12 cellular contexts compared by ENCODE assay signal in genomic region chr11:1880746-1881441, GRCh38. TPM values are rescaled to one million over a fixed set of nuclear protein-coding genes. Genes with fewer than 3 reads are reported as not detected.
DNase-seq lines count a peak whose midpoint lies in the region; ATAC-seq and TF ChIP-seq lines count a peak whose summit lies in the region.
"Had no signal": no experiment of that assay in that cellular context is flagged by ENCODE, and none has a peak within 500 bp of the region (broad histone marks: within the 10 kb centered on the region; RNA-seq: fewer than 3 reads in every experiment).

No MANE protein-coding gene starts in this region.

- H3K36me3 Mint-ChIP-seq in CD8-positive, alpha-beta memory T cell = peaks cover 0 to 22% (median 0%) of the 10 kb centered on the region in 3 donors

- no peak overlapping the region for H3K4me3 ChIP-seq in CD8-positive, alpha-beta memory T cell (ENCODE audit: low read length)
- no peak overlapping the region for H3K4me3 ChIP-seq in right atrium auricular region
- peak overlapping the region; percentile 41 for H3K4me3 ChIP-seq in skeletal muscle satellite cell (ENCODE audit: low read length)
- H3K4me3 ChIP-seq: PC-9 had no signal

- H3K4me1 ChIP-seq in CD8-positive, alpha-beta memory T cell (ENCODE audit: insufficient read depth, low read length) = peaks cover 8% of the 10 kb centered on the region
- H3K4me1 ChIP-seq in right atrium auricular region = peaks cover 0 to 65% of the 10 kb centered on the region in 2 donors
- peaks cover 62% of the 10 kb centered on the region for H3K4me1 ChIP-seq in skeletal muscle satellite cell (ENCODE audit: control insufficient read depth, insufficient read depth, low read length)

- peak overlapping the region; percentile 67 for H3K4me2 ChIP-seq in skeletal muscle satellite cell (ENCODE audit: low read length)
- H3K4me2 ChIP-seq: PC-9 had no signal

- peak in 1 of 5 donors; percentile 43 for DNase-seq in CD8-positive, alpha-beta memory T cell
- DNase-seq in right atrium auricular region (ENCODE audit: low spot score) = no peak
- no peak for DNase-seq in NCI-H748 treated with DMSO at 0.1 percent for 48 hours (lab: John Stamatoyannopoulos, UW)
- DNase-seq: NCI-H146, PC-9, WERI-Rb-1 had no signal

- no peak overlapping the region for H3K27ac ChIP-seq in CD8-positive, alpha-beta memory T cell (ENCODE audit: low read depth, low read length)
- peak overlapping the region; percentile 91 to 95 for H3K27ac ChIP-seq in right atrium auricular region
- H3K27ac ChIP-seq: PC-9, WERI-Rb-1 had no signal

- no peak overlapping the region for H3K4me3 Mint-ChIP-seq in CD8-positive, alpha-beta memory T cell

- ATAC-seq in HG03432 (IDR thresholded peaks at IDR 0.05; ENCODE audit: unreplicated experiment) (no peak), HG02610 (IDR thresholded peaks at IDR 0.05; ENCODE audit: unreplicated experiment) (no peak), HG02571 (IDR thresholded peaks at IDR 0.05; ENCODE audit: unreplicated experiment) (no peak)

- H3K4me1 Mint-ChIP-seq in CD8-positive, alpha-beta memory T cell = peaks cover 3 to 38% (median 11%) of the 10 kb centered on the region in 3 donors

- H3K27ac Mint-ChIP-seq in CD8-positive, alpha-beta memory T cell = peak overlapping the region in 5 of 8 donors; percentile 11 to 82 (median 76)

- CTCF ChIA-PET in CD8-positive, alpha-beta memory T cell (lab: Charles Lee) = interaction anchor here (1.1 to 4.5 kb wide), 6 partner anchors 11 to 228 kb away, joined by 3 to 93 read pairs (median 11); partner anchors contain the start of genes LSP1 and SYT8

- H3K9me3 ChIP-seq in CD8-positive, alpha-beta memory T cell (ENCODE audit: low read length) = no peaks in the 10 kb centered on the region
- H3K9me3 ChIP-seq in right atrium auricular region = no peaks in the 10 kb centered on the region
- no peaks in the 10 kb centered on the region for H3K9me3 ChIP-seq in skeletal muscle satellite cell (replicated peaks; ENCODE audit: low read length)

- H3K9ac ChIP-seq in skeletal muscle satellite cell (ENCODE audit: low read depth, low read length) = peak overlapping the region; percentile 92

- no peaks in the 10 kb centered on the region for H3K9me3 Mint-ChIP-seq in CD8-positive, alpha-beta memory T cell

- peaks cover 28% of the 10 kb centered on the region for H3K36me3 ChIP-seq in CD8-positive, alpha-beta memory T cell (ENCODE audit: insufficient read depth, low read length)
- H3K36me3 ChIP-seq in right atrium auricular region (peaks cover 13% of the 10 kb centered on the region), skeletal muscle satellite cell (ENCODE audit: insufficient read depth, low read length) (peaks cover 62% of the 10 kb centered on the region)
- H3K36me3 ChIP-seq: WERI-Rb-1 had no signal

- H3K27me3 Mint-ChIP-seq in CD8-positive, alpha-beta memory T cell = no peaks in the 10 kb centered on the region

- TF ChIP-seq CTCF in right atrium auricular region (IDR thresholded peaks at IDR 0.05) = no peak

- no peaks in the 10 kb centered on the region for H3K27me3 ChIP-seq in CD8-positive, alpha-beta memory T cell (ENCODE audit: insufficient read depth, low read length, poor library complexity, severe bottlenecking)
- H3K27me3 ChIP-seq in right atrium auricular region (no peaks in the 10 kb centered on the region), skeletal muscle satellite cell (ENCODE audit: control insufficient read depth, insufficient read depth, low read length) (no peaks in the 10 kb centered on the region)

- POLR2A ChIA-PET in CD8-positive, alpha-beta memory T cell (lab: Charles Lee) = no interaction called here

TF ChIP-seq in PFSK-1, 5 proteins besides CTCF, POLR2A, EP300 and RAD21:
- TF ChIP-seq TAF1 (IDR thresholded peaks at IDR 0.05; ENCODE audit: borderline replicate concordance, insufficient read depth, low read length) = no peak
- TF ChIP-seq SIN3A (IDR thresholded peaks at IDR 0.05; ENCODE audit: borderline replicate concordance, insufficient read depth, low read length) = no peak
- TF ChIP-seq FOXP2 (optimal IDR thresholded peaks at IDR 0.05; ENCODE audit: borderline replicate concordance, extremely low read depth, extremely low read length, insufficient read depth) = no peak
- TF ChIP-seq REST (IDR thresholded peaks at IDR 0.05; ENCODE audit: insufficient read depth in 1 of 2, low read depth in 2 of 2, low read length in 2 of 2) = no peak
- 0 out of 2 replicates have a peak, but pooled peaks have one; percentile 41 for TF ChIP-seq POLR2AphosphoS5 (IDR thresholded peaks at IDR 0.05; ENCODE audit: low read depth, low read length)

RNA-seq across cellular contexts. Expression of gene PRR33, which starts 10.8 kb away (rescaled TPM):
- total RNA-seq in CD8-positive, alpha-beta memory T cell = not detected
- polyA plus RNA-seq in CD8-positive, alpha-beta memory T cell = 0.17 TPM
- 1.3 TPM for polyA plus RNA-seq in PFSK-1 (2012; ENCODE audit: insufficient read length, low read depth)
- under 1 TPM in 1 of 2 donors, not detected in 1; 0.33 TPM for total RNA-seq in right atrium auricular region
- total RNA-seq in skeletal muscle satellite cell (2012; rRNA removed) = not detected in 2 replicates
- total RNA-seq: liver, PC-9 had no signal
- polyA plus RNA-seq: liver had no signal

RNA-seq across cellular contexts. Expression of gene LSP1, which starts 28.0 kb away (rescaled TPM):
- 100 to 1,000 TPM; 226 to 230 TPM for total RNA-seq in CD8-positive, alpha-beta memory T cell
- polyA plus RNA-seq in CD8-positive, alpha-beta memory T cell = 496 TPM
- polyA plus RNA-seq in PFSK-1 (2012; ENCODE audit: insufficient read length, low read depth) = 50.1 TPM
- 10 to 100 TPM in 1 of 2 donors, 1 to 10 TPM in 1; 7.9 to 12.1 TPM for total RNA-seq in right atrium auricular region
- 56.3 and 63.6 TPM in 2 replicates for total RNA-seq in skeletal muscle satellite cell (2012; rRNA removed)

RNA-seq across cellular contexts. Expression of gene TNNT3, which starts 38.6 kb away (rescaled TPM):
- 1 to 10 TPM; 1.4 to 1.6 TPM for total RNA-seq in CD8-positive, alpha-beta memory T cell
- not detected for polyA plus RNA-seq in CD8-positive, alpha-beta memory T cell
- polyA plus RNA-seq in PFSK-1 (2012; ENCODE audit: insufficient read length, low read depth) = not detected
- 10 to 100 TPM; 12.8 to 16.4 TPM for total RNA-seq in right atrium auricular region
- total RNA-seq in skeletal muscle satellite cell (2012; rRNA removed) = 17.7 TPM in 1 of 2 replicates, not detected in the other
- total RNA-seq: PC-9 had no signal

RNA-seq across cellular contexts. Expression of gene TNNI2, which starts 42.1 kb away (rescaled TPM):
- under 1 TPM in 1 of 2 experiments, not detected in 1; 0.33 TPM for total RNA-seq in CD8-positive, alpha-beta memory T cell
- not detected for polyA plus RNA-seq in CD8-positive, alpha-beta memory T cell
- 1.8 TPM for polyA plus RNA-seq in PFSK-1 (2012; ENCODE audit: insufficient read length, low read depth)
- total RNA-seq in right atrium auricular region = not detected
- total RNA-seq in skeletal muscle satellite cell (2012; rRNA removed) = 0.87 TPM in 1 of 2 replicates, not detected in the other

RNA-seq across cellular contexts. Expression of gene SYT8, which starts 46.1 kb away (rescaled TPM):
- not detected for total RNA-seq in CD8-positive, alpha-beta memory T cell
- not detected for polyA plus RNA-seq in CD8-positive, alpha-beta memory T cell
- polyA plus RNA-seq in PFSK-1 (2012; ENCODE audit: insufficient read length, low read depth) = not detected
- total RNA-seq in right atrium auricular region = not detected
- total RNA-seq in skeletal muscle satellite cell (2012; rRNA removed) = under 0.01 TPM in 1 of 2 replicates, not detected in the other

Comparison
In these comparisons a context has a peak if more than half of its experiments do, and no peak if none do; other contexts are left out.
1. RNA of gene LSP1, which starts 28.0 kb away (total RNA-seq): 226 to 230 TPM in CD8-positive, alpha-beta memory T cell; 7.9 to 12.1 TPM in right atrium auricular region; every median in the first group is over 10 times any median in the second.
2. RNA of gene TNNT3, which starts 38.6 kb away (total RNA-seq): 12.8 to 16.4 TPM in right atrium auricular region; 1.4 to 1.6 TPM in CD8-positive, alpha-beta memory T cell; every median in the first group is over 4 times any median in the second.